In genomic region chr21:31895069-31895851, GRCh38 we compare ENCODE assay signal across 1 cellular context.
TF ChIP-seq lines count a peak whose summit lies in the region.

No MANE protein-coding gene starts in this region.

TF ChIP-seq in HepG2, 621 proteins besides CTCF, POLR2A, EP300 and RAD21 (continued from another document):
- TF ChIP-seq, protein P1, sequence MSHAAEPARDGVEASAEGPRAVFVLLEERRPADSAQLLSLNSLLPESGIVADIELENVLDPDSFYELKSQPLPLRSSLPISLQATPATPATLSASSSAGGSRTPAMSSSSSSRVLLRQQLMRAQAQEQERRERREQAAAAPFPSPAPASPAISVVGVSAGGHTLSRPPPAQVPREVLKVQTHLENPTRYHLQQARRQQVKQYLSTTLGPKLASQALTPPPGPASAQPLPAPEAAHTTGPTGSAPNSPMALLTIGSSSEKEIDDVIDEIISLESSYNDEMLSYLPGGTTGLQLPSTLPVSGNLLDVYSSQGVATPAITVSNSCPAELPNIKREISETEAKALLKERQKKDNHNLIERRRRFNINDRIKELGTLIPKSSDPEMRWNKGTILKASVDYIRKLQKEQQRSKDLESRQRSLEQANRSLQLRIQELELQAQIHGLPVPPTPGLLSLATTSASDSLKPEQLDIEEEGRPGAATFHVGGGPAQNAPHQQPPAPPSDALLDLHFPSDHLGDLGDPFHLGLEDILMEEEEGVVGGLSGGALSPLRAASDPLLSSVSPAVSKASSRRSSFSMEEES (CRISPR knock-in tag; IDR thresholded peaks at IDR 0.05): peak; percentile 60; the same call in 1 of the 2 replicates
- TF ChIP-seq ARID5B (CRISPR knock-in tag; IDR thresholded peaks at IDR 0.05) (peak; percentile 80), RARA (CRISPR knock-in tag; IDR thresholded peaks at IDR 0.05) (peak; percentile 64), ZNF768 (CRISPR knock-in tag; IDR thresholded peaks at IDR 0.05) (no peak; the same call in 1 of the 2 replicates)
TF ChIP-seq in HepG2: peak in this region for 40.
